8 cellular contexts compared by ENCODE assay signal in genomic region chr1:26900815-26901511, GRCh38.
DNase-seq lines count a peak whose midpoint lies in the region; ATAC-seq and TF ChIP-seq lines count a peak whose summit lies in the region.

No MANE protein-coding gene starts in this region.

- peak overlapping the region; percentile 87 to 94 (median 93) for H3K4me3 Mint-ChIP-seq in nephron

- no peaks in the 10 kb centered on the region for H3K27me3 ChIP-seq in BLaER1 treated with 17β-estradiol and CSF1 and Interleukin-3, amounts not matched to agents 10 nM and 100 nM

- no peaks in the 10 kb centered on the region for H3K9me3 Mint-ChIP-seq in nephron

- ATAC-seq in HG02571 (IDR thresholded peaks at IDR 0.05; ENCODE audit: unreplicated experiment) = no peak
- ATAC-seq in GM19328 (IDR thresholded peaks at IDR 0.05; ENCODE audit: unreplicated experiment) = no peak

- peak overlapping the region; percentile 86 to 97 (median 91) for H3K27ac ChIP-seq in BLaER1 treated with 17β-estradiol and CSF1 and Interleukin-3, amounts not matched to agents 10 nM and 100 nM
- peak overlapping the region; percentile 63 to 79 for H3K27ac ChIP-seq in coronary artery

- peaks cover 20 to 37% (median 25%) of the 10 kb centered on the region in 10 experiments for H3K4me1 ChIP-seq in BLaER1 treated with 17β-estradiol and CSF1 and Interleukin-3, amounts not matched to agents 10 nM and 100 nM

- peak overlapping the region; percentile 84 to 97 (median 94) for H3K4me2 ChIP-seq in BLaER1 treated with 17β-estradiol and CSF1 and Interleukin-3, amounts not matched to agents 10 nM and 100 nM

- H4K20me1 ChIP-seq in BLaER1 treated with 17β-estradiol and CSF1 and Interleukin-3, amounts not matched to agents 10 nM and 100 nM = peaks cover 0 to 31% (median 4%) of the 10 kb centered on the region in 11 experiments; a peak in 10 of 22 replicates

- no peaks in the 10 kb centered on the region for H3K9me3 ChIP-seq in BLaER1 treated with 17β-estradiol and CSF1 and Interleukin-3, amounts not matched to agents 10 nM and 100 nM (replicated peaks in 1 of 11)

- DNase-seq in LNCaP clone FGC (ENCODE audit: low read depth) (no peak), coronary artery (ENCODE audit: low spot score) (no peak), DMS79 (lab: John Stamatoyannopoulos, UW) (no peak), NCI-H1436 treated with DMSO at 0.1 percent for 48 hours (lab: John Stamatoyannopoulos, UW) (no peak)

- TF ChIP-seq CTCF in LNCaP clone FGC (IDR thresholded peaks at IDR 0.05; ENCODE audit: control insufficient read depth, extremely low read depth, insufficient read depth) (no peak), coronary artery (IDR thresholded peaks at IDR 0.05) (no peak), nephron (IDR thresholded peaks at IDR 0.05; ENCODE audit: unreplicated experiment in 3 of 3) (no peak)

- peaks cover 3% of the 10 kb centered on the region for H3K27me3 Mint-ChIP-seq in nephron (ENCODE audit: low read depth)

- H3K27ac Mint-ChIP-seq in nephron = peak overlapping the region; percentile 90 to 97 (median 95)

- peaks cover 23 to 32% (median 29%) of the 10 kb centered on the region in 11 experiments for H3K36me3 ChIP-seq in BLaER1 treated with 17β-estradiol and CSF1 and Interleukin-3, amounts not matched to agents 10 nM and 100 nM

- H3K9ac ChIP-seq in BLaER1 treated with 17β-estradiol and CSF1 and Interleukin-3, amounts not matched to agents 10 nM and 100 nM = peak overlapping the region; percentile 90 to 98 (median 95)

- H3K4me1 Mint-ChIP-seq in nephron = peaks cover 19% of the 10 kb centered on the region

- peaks cover 11% of the 10 kb centered on the region for H3K36me3 Mint-ChIP-seq in nephron (ENCODE audit: low read depth)

- H3K4me3 ChIP-seq in BLaER1 treated with 17β-estradiol and CSF1 and Interleukin-3, amounts not matched to agents 10 nM and 100 nM = peak overlapping the region; percentile 81 to 99 (median 91)
- H3K4me3 ChIP-seq in LNCaP clone FGC (ENCODE audit: low read depth, low read length) (peak overlapping the region; percentile 97), coronary artery (peak overlapping the region; percentile 95)
